In genomic region chr3:43105597-43106292, GRCh38 we compare ENCODE assay signal across 8 cellular contexts. TPM values are rescaled to one million over a fixed set of nuclear protein-coding genes. Genes with fewer than 3 reads are reported as not detected.
DNase-seq lines count a peak whose midpoint lies in the region; ATAC-seq and TF ChIP-seq lines count a peak whose summit lies in the region.

Gene POMGNT2 (minus strand): TSS chr3:43106079. CDS start chr3:43081431, 24,648 bp downstream.

- intact Hi-C loops in A673 (cut with micrococcal nuclease; ENCODE audit: unreplicated experiment) (no loop called here), left colon (cut with DNase I, micrococcal nuclease) (no loop called here)

- BruUV-seq in A673 (replicated peaks; lab: Mats Ljungman, UMichigan) = no TSS peak

- POLR2A ChIA-PET in A673 (lab: Charles Lee; ENCODE audit: low non-redundant PET) = no interaction called here

- peak within 1 kb of the TSS; percentile 63 for H3K4me3 ChIP-seq in A673 (ENCODE audit: low read depth, low read length, poor library complexity, severe bottlenecking)

- no peaks in the 10 kb centered on the region for H3K27me3 ChIP-seq in A673 (replicated peaks; ENCODE audit: insufficient read depth, low read depth, low read length, poor library complexity)

- no peak within 1 kb of the TSS for H3K27ac ChIP-seq in A673 (ENCODE audit: low read depth, low read length, poor library complexity, severe bottlenecking)

- TF ChIP-seq CTCF in A673 (conservative IDR thresholded peaks at IDR 0.05; ENCODE audit: low read depth, low read length) = no peak

- no peaks in the 10 kb centered on the region for H3K9me3 ChIP-seq in A673 (ENCODE audit: low read depth, low read length, poor library complexity, severe bottlenecking)

- no peaks in the 10 kb centered on the region for H3K4me1 ChIP-seq in A673 (ENCODE audit: insufficient read depth, low read length, poor library complexity, severe bottlenecking)

- DNase-seq in A673 (ENCODE audit: low spot score) (peak; percentile 81), NCI-H524 (lab: John Stamatoyannopoulos, UW) (peak; percentile 73 to 88), cortex of kidney (lab: John Stamatoyannopoulos, UW) (peak; percentile 29), left colon (peak; percentile 88 to 92)
- DNase-seq in activated CD4-positive, alpha-beta T cell treated with anti-CD3 and anti-CD28 coated beads, Interleukin-2, amount 50 U/mL, for 1 hour = peak; percentile 86
- peak; percentile 65 to 68 for DNase-seq in stimulated activated CD4-positive, alpha-beta T cell treated with anti-CD3 and anti-CD28 coated beads, Interleukin-1b, Interleukin-23, amount 100 ng/mL, for 1 hour (ENCODE audit: low read depth in 2 of 2)

- H3K36me3 ChIP-seq in A673 (ENCODE audit: insufficient read depth, low read length, poor library complexity, severe bottlenecking) = no peaks in the 10 kb centered on the region

- ATAC-seq in GM18870 (IDR thresholded peaks at IDR 0.05; ENCODE audit: unreplicated experiment) = peak; percentile 55
- ATAC-seq in HG03196 (IDR thresholded peaks at IDR 0.05; ENCODE audit: unreplicated experiment) = peak; percentile 64
- peak; percentile 100 for ATAC-seq in left colon

- CTCF ChIA-PET in A673 (lab: Charles Lee) = no interaction called here

RNA-seq across cellular contexts. Expression of gene POMGNT2, which starts in this region (rescaled TPM):
- total RNA-seq in A673 (2021) (6.5 and 7.6 TPM in 2 replicates), left colon (1 to 10 TPM; 3.7 to 5.1 TPM)

Comparison
In these comparisons a context has a peak if more than half of its experiments do, and no peak if none do; other contexts are left out.
1. DNase-seq: peak in every context shown above with its lines; median percentile 90 in left colon; 86 in activated CD4-positive, alpha-beta T cell treated with anti-CD3 and anti-CD28 coated beads, Interleukin-2, amount 50 U/mL, for 1 hour; 81 in A673; 80 in NCI-H524; 66 in stimulated activated CD4-positive, alpha-beta T cell treated with anti-CD3 and anti-CD28 coated beads, Interleukin-1b, Interleukin-23, amount 100 ng/mL, for 1 hour; 29 in cortex of kidney.